2 cellular contexts compared by ENCODE assay signal in genomic region chr6:167508919-167509852, GRCh38.
A peak's percentile ranks its signal among the peaks of the same experiment; 100 is the strongest.
TF ChIP-seq lines count a peak whose summit lies in the region.

No MANE protein-coding gene starts in this region.

TF ChIP-seq in GM23338, 12 proteins besides CTCF, POLR2A, EP300 and RAD21:
- TF ChIP-seq POLR2AphosphoS5 (IDR thresholded peaks at IDR 0.05; ENCODE audit: low read depth), result no peak
- TF ChIP-seq ZNF462 (CRISPR knock-in tag; IDR thresholded peaks at IDR 0.05), result no peak
- TF ChIP-seq STAT1 (IDR thresholded peaks at IDR 0.05; ENCODE audit: unreplicated experiment), result no peak
- no peak for TF ChIP-seq ZNF331 (CRISPR knock-in tag; IDR thresholded peaks at IDR 0.05; ENCODE audit: low read depth)
- no peak for TF ChIP-seq ZNF114 (CRISPR knock-in tag; IDR thresholded peaks at IDR 0.05)
- TF ChIP-seq, protein P1, sequence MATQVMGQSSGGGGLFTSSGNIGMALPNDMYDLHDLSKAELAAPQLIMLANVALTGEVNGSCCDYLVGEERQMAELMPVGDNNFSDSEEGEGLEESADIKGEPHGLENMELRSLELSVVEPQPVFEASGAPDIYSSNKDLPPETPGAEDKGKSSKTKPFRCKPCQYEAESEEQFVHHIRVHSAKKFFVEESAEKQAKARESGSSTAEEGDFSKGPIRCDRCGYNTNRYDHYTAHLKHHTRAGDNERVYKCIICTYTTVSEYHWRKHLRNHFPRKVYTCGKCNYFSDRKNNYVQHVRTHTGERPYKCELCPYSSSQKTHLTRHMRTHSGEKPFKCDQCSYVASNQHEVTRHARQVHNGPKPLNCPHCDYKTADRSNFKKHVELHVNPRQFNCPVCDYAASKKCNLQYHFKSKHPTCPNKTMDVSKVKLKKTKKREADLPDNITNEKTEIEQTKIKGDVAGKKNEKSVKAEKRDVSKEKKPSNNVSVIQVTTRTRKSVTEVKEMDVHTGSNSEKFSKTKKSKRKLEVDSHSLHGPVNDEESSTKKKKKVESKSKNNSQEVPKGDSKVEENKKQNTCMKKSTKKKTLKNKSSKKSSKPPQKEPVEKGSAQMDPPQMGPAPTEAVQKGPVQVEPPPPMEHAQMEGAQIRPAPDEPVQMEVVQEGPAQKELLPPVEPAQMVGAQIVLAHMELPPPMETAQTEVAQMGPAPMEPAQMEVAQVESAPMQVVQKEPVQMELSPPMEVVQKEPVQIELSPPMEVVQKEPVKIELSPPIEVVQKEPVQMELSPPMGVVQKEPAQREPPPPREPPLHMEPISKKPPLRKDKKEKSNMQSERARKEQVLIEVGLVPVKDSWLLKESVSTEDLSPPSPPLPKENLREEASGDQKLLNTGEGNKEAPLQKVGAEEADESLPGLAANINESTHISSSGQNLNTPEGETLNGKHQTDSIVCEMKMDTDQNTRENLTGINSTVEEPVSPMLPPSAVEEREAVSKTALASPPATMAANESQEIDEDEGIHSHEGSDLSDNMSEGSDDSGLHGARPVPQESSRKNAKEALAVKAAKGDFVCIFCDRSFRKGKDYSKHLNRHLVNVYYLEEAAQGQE (IDR thresholded peaks at IDR 0.05; ENCODE audit: unreplicated experiment), result no peak
- no peak for TF ChIP-seq JUNB (IDR thresholded peaks at IDR 0.05; ENCODE audit: unreplicated experiment)
- no peak for TF ChIP-seq CREB1 (CRISPR knock-in tag; IDR thresholded peaks at IDR 0.05; ENCODE audit: low read depth)
- TF ChIP-seq EZH2 (IDR thresholded peaks at IDR 0.05; ENCODE audit: low read depth, unreplicated experiment), result no peak
- no peak for TF ChIP-seq EZH2phosphoT487 (IDR thresholded peaks at IDR 0.05; ENCODE audit: unreplicated experiment)
- TF ChIP-seq, protein P2, sequence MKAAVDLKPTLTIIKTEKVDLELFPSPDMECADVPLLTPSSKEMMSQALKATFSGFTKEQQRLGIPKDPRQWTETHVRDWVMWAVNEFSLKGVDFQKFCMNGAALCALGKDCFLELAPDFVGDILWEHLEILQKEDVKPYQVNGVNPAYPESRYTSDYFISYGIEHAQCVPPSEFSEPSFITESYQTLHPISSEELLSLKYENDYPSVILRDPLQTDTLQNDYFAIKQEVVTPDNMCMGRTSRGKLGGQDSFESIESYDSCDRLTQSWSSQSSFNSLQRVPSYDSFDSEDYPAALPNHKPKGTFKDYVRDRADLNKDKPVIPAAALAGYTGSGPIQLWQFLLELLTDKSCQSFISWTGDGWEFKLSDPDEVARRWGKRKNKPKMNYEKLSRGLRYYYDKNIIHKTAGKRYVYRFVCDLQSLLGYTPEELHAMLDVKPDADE (IDR thresholded peaks at IDR 0.05), result no peak
- TF ChIP-seq NANOG (IDR thresholded peaks at IDR 0.05; ENCODE audit: borderline replicate concordance), result no peak
TF ChIP-seq in GM23338: peak in this region for 0.

TF ChIP-seq in H1, 55 proteins besides CTCF, POLR2A, EP300 and RAD21:
- TF ChIP-seq, protein P3, sequence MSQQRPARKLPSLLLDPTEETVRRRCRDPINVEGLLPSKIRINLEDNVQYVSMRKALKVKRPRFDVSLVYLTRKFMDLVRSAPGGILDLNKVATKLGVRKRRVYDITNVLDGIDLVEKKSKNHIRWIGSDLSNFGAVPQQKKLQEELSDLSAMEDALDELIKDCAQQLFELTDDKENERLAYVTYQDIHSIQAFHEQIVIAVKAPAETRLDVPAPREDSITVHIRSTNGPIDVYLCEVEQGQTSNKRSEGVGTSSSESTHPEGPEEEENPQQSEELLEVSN (IDR thresholded peaks at IDR 0.05), result no peak
- 0 out of 2 replicates have a peak, but pooled peaks have one; percentile 14 for TF ChIP-seq PHF8 (conservative IDR thresholded peaks at IDR 0.05; ENCODE audit: low read depth, low read length)
